Comparison of ENCODE assay signal across 16 cellular contexts in genomic region chr1:10668241-10668761, GRCh38.
DNase-seq lines count a peak whose midpoint lies in the region; FAIRE-seq and TF ChIP-seq lines count a peak whose summit lies in the region.
"Had no signal": no experiment of that assay in that cellular context is flagged by ENCODE, and none has a peak within 500 bp of the region (broad histone marks: within the 10 kb centered on the region; RNA-seq: fewer than 3 reads in every experiment).

No MANE protein-coding gene starts in this region.

- no peak for TF ChIP-seq POLR2A in H54 (IDR thresholded peaks at IDR 0.05; ENCODE audit: low read depth, low read length)
- no peak for TF ChIP-seq POLR2A in GM12892 (IDR thresholded peaks at IDR 0.05; ENCODE audit: low read depth, low read length)

- DNase-seq in DMS153 (lab: John Stamatoyannopoulos, UW) = peak; percentile 46
- no peak for DNase-seq in DMS153 treated with DMSO at 0.1 percent for 48 hours (lab: John Stamatoyannopoulos, UW; ENCODE audit: unreplicated experiment)
- peak; percentile 71 for DNase-seq in left kidney (ENCODE audit: low read depth, low spot score)
- peak; percentile 73 for DNase-seq in retina
- no peak for DNase-seq in H54 (ENCODE audit: insufficient read length, low spot score)
- DNase-seq in GM12892 (ENCODE audit: insufficient read length) = no peak
- DNase-seq in OCI-M1 (lab: John Stamatoyannopoulos, UW) = no peak
- DNase-seq: activated CD4-positive, alpha-beta T cell treated with anti-CD3 and anti-CD28 coated beads, Interleukin-2, amount 10 ng/mL, durations not matched to agents 7 days and 5 days; activated T-cell treated with anti-CD3 and anti-CD28 coated beads, Interleukin-2, amount 50 U/mL, for 72 hours; amygdala; CD4-positive, alpha-beta T cell; GF-D8; stimulated activated naive CD4-positive, alpha-beta T cell; T-helper 2 cell had no signal

- TF ChIP-seq CTCF in VCaP (conservative IDR thresholded peaks at IDR 0.05) = no peak

- FAIRE-seq in H54 (lab: Jason Lieb, UNC) (no peak), GM12892 (lab: Jason Lieb, UNC) (no peak)
- FAIRE-seq: K562 had no signal

- peak overlapping the region; percentile 98 for H3K27ac ChIP-seq in VCaP

Comparison
In these comparisons a context has a peak if more than half of its experiments do, and no peak if none do; other contexts are left out.
1. DNase-seq: peak in DMS153 (single experiment), left kidney (single experiment) and retina (single experiment); none in DMS153 treated with DMSO at 0.1 percent for 48 hours (single experiment), H54 (single experiment), GM12892 (single experiment) and OCI-M1 (single experiment).